10 cellular contexts compared by ENCODE assay signal in genomic region chr11:19326499-19326898, GRCh38.
DNase-seq lines count a peak whose midpoint lies in the region; FAIRE-seq and TF ChIP-seq lines count a peak whose summit lies in the region.
"Had no signal": no experiment of that assay in that cellular context is flagged by ENCODE, and none has a peak within 500 bp of the region (broad histone marks: within the 10 kb centered on the region; RNA-seq: fewer than 3 reads in every experiment).

No MANE protein-coding gene starts in this region.

- H3K4me2 ChIP-seq in astrocyte (ENCODE audit: low read length), result no peak overlapping the region

- peaks cover 61% of the 10 kb centered on the region for H3K27me3 Mint-ChIP-seq in astrocyte (ENCODE audit: low read depth, unreplicated experiment)

- no peaks in the 10 kb centered on the region for H3K4me1 Mint-ChIP-seq in astrocyte (ENCODE audit: low read depth, unreplicated experiment)

- H3K27me3 ChIP-seq in astrocyte (ENCODE audit: insufficient read depth, low read length), result peaks cover 43% of the 10 kb centered on the region
- peaks cover 0 to 29% (median 0%) of the 10 kb centered on the region in 4 donors for H3K27me3 ChIP-seq in esophagus squamous epithelium

- no peak for FAIRE-seq in astrocyte (lab: Jason Lieb, UNC)
- FAIRE-seq: islet of Langerhans had no signal

- no peaks in the 10 kb centered on the region for H3K36me3 Mint-ChIP-seq in astrocyte (ENCODE audit: low read depth, unreplicated experiment)

- no peak overlapping the region for H2AFZ ChIP-seq in astrocyte (ENCODE audit: low read depth, low read length)

- no peaks in the 10 kb centered on the region for H3K4me1 ChIP-seq in astrocyte (ENCODE audit: insufficient read depth, low read length)
- H3K4me1 ChIP-seq in esophagus squamous epithelium, result no peaks in the 10 kb centered on the region

- TF ChIP-seq CTCF in astrocyte (IDR thresholded peaks at IDR 0.05; ENCODE audit: insufficient read depth, low read depth, low read length), result peak; percentile 20
- TF ChIP-seq CTCF in esophagus squamous epithelium (IDR thresholded peaks at IDR 0.05), result no peak

- no peak overlapping the region for H3K4me3 ChIP-seq in astrocyte (ENCODE audit: insufficient read depth, low read depth, low read length)
- no peak overlapping the region for H3K4me3 ChIP-seq in esophagus squamous epithelium

- DNase-seq in AG20443 (ENCODE audit: low spot score) (peak; percentile 48), HT1080 (ENCODE audit: low read depth) (peak; percentile 41), astrocyte (ENCODE audit: low read depth) (no peak), kidney tubule cell (ENCODE audit: low spot score) (peak; percentile 7), NK-92 (lab: John Stamatoyannopoulos, UW; ENCODE audit: unreplicated experiment) (no peak), SKM-1 (lab: John Stamatoyannopoulos, UW; ENCODE audit: unreplicated experiment) (no peak), esophagus squamous epithelium (lab: John Stamatoyannopoulos, UW) (no peak)
- no peak for DNase-seq in effector CD4-positive, alpha-beta T cell
- DNase-seq: posterior cingulate gyrus had no signal

- H3K9ac ChIP-seq in astrocyte (ENCODE audit: low read length), result no peak overlapping the region

- no peaks in the 10 kb centered on the region for H3K79me2 ChIP-seq in astrocyte (ENCODE audit: insufficient read depth, low read length)

- H3K4me3 Mint-ChIP-seq in astrocyte (ENCODE audit: unreplicated experiment), result no peak overlapping the region

- H3K9me3 ChIP-seq in astrocyte (ENCODE audit: insufficient read depth, low read depth, low read length) (no peaks in the 10 kb centered on the region), esophagus squamous epithelium (no peaks in the 10 kb centered on the region)

- intact Hi-C loops in esophagus squamous epithelium (cut with DNase I), result no loop called here

- H3K27ac Mint-ChIP-seq in astrocyte (ENCODE audit: unreplicated experiment), result no peak overlapping the region

- no peak for TF ChIP-seq POLR2A in esophagus squamous epithelium (IDR thresholded peaks at IDR 0.05)

- no peak overlapping the region for H3K27ac ChIP-seq in astrocyte (ENCODE audit: low read depth, low read length)
- H3K27ac ChIP-seq in esophagus squamous epithelium, result no peak overlapping the region

- H3K9me3 Mint-ChIP-seq in astrocyte (ENCODE audit: unreplicated experiment), result peaks cover 2% of the 10 kb centered on the region

- 100% methylated on average over 1 of the region's 1 CpG; no CpG with 5 or more reads in 1 of the 2 donors for WGBS in esophagus squamous epithelium, 2 donors

- H4K20me1 ChIP-seq in astrocyte (ENCODE audit: insufficient read depth, low read length), result no peaks in the 10 kb centered on the region

- H3K36me3 ChIP-seq in astrocyte (ENCODE audit: insufficient read depth, low read length), result no peaks in the 10 kb centered on the region
- no peaks in the 10 kb centered on the region for H3K36me3 ChIP-seq in esophagus squamous epithelium

Comparison
In these comparisons a context has a peak if more than half of its experiments do, and no peak if none do; other contexts are left out.
1. DNase-seq: peak in AG20443 (single experiment), HT1080 (single experiment) and kidney tubule cell (single experiment); none in astrocyte (single experiment), NK-92 (single experiment), SKM-1 (single experiment), effector CD4-positive, alpha-beta T cell (single experiment) and esophagus squamous epithelium (single experiment).